Comparison of ENCODE assay signal across 1 cellular context in genomic region chr3:128081846-128082245, GRCh38.
A peak's percentile ranks its signal among the peaks of the same experiment; 100 is the strongest.
TF ChIP-seq lines count a peak whose summit lies in the region.

No MANE protein-coding gene starts in this region.

TF ChIP-seq in A549, 52 proteins besides CTCF, POLR2A, EP300 and RAD21 (continued from another document):
- TF ChIP-seq, protein P1, sequence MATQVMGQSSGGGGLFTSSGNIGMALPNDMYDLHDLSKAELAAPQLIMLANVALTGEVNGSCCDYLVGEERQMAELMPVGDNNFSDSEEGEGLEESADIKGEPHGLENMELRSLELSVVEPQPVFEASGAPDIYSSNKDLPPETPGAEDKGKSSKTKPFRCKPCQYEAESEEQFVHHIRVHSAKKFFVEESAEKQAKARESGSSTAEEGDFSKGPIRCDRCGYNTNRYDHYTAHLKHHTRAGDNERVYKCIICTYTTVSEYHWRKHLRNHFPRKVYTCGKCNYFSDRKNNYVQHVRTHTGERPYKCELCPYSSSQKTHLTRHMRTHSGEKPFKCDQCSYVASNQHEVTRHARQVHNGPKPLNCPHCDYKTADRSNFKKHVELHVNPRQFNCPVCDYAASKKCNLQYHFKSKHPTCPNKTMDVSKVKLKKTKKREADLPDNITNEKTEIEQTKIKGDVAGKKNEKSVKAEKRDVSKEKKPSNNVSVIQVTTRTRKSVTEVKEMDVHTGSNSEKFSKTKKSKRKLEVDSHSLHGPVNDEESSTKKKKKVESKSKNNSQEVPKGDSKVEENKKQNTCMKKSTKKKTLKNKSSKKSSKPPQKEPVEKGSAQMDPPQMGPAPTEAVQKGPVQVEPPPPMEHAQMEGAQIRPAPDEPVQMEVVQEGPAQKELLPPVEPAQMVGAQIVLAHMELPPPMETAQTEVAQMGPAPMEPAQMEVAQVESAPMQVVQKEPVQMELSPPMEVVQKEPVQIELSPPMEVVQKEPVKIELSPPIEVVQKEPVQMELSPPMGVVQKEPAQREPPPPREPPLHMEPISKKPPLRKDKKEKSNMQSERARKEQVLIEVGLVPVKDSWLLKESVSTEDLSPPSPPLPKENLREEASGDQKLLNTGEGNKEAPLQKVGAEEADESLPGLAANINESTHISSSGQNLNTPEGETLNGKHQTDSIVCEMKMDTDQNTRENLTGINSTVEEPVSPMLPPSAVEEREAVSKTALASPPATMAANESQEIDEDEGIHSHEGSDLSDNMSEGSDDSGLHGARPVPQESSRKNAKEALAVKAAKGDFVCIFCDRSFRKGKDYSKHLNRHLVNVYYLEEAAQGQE (IDR thresholded peaks at IDR 0.05): no peak
- TF ChIP-seq HOXA7 (CRISPR knock-in tag; IDR thresholded peaks at IDR 0.05) (no peak), JUN (IDR thresholded peaks at IDR 0.05) (0 out of 5 replicates have a peak, but pooled peaks of 1 of the 2 experiments have one; percentile 22), CHD4 (IDR thresholded peaks at IDR 0.05; ENCODE audit: borderline replicate concordance) (no peak), HOXB5 (CRISPR knock-in tag; IDR thresholded peaks at IDR 0.05) (no peak), HEYL (CRISPR knock-in tag; IDR thresholded peaks at IDR 0.05) (no peak), TFCP2L1 (CRISPR knock-in tag; IDR thresholded peaks at IDR 0.05) (no peak), NR3C1 (IDR thresholded peaks at IDR 0.05) (no peak), RCOR1 (IDR thresholded peaks at IDR 0.05; ENCODE audit: low read depth, low read length) (no peak), ZSCAN20 (CRISPR knock-in tag; IDR thresholded peaks at IDR 0.05) (no peak), FOSL2 (IDR thresholded peaks at IDR 0.05) (no peak), FOSL2 (CRISPR knock-in tag; IDR thresholded peaks at IDR 0.05) (peak; percentile 50), FOXS1 (CRISPR knock-in tag; IDR thresholded peaks at IDR 0.05) (no peak), RFX5 (IDR thresholded peaks at IDR 0.05) (no peak), CBX8 (IDR thresholded peaks at IDR 0.05) (no peak), HMGXB4 (CRISPR knock-in tag; IDR thresholded peaks at IDR 0.05; ENCODE audit: borderline replicate concordance) (no peak), ZC3H11A (IDR thresholded peaks at IDR 0.05) (no peak), TP53 (CRISPR knock-in tag; IDR thresholded peaks at IDR 0.05) (no peak)
- TF ChIP-seq, protein P2, sequence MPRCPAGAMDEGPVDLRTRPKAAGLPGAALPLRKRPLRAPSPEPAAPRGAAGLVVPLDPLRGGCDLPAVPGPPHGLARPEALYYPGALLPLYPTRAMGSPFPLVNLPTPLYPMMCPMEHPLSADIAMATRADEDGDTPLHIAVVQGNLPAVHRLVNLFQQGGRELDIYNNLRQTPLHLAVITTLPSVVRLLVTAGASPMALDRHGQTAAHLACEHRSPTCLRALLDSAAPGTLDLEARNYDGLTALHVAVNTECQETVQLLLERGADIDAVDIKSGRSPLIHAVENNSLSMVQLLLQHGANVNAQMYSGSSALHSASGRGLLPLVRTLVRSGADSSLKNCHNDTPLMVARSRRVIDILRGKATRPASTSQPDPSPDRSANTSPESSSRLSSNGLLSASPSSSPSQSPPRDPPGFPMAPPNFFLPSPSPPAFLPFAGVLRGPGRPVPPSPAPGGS (IDR thresholded peaks at IDR 0.05): no peak
